In the genomic region with DNA sequence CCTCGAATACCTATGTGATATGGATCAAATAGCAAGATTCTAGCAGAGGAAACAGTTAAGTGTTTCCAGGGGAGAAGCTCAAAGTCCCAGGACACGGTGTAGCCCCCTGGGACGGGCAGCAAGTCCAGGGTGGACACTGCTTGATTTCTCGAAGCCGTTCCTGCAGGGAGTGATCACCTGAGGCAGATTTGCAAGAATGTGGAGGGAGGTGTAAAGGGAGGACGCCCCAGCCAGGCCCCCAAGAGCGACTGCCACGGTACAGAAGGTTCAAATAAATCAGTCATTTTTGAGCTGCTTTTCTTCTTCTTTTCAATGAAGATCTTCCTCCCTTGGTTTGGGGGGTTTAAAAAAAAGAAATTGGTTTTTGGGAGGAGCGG, we compare ENCODE assay signal across 12 cellular contexts. TPM values are rescaled to one million over a fixed set of nuclear protein-coding genes. Genes with fewer than 3 reads are reported as not detected.
DNase-seq lines count a peak whose midpoint lies in the region; ATAC-seq, FAIRE-seq and TF ChIP-seq lines count a peak whose summit lies in the region.
"Had no signal": no experiment of that assay in that cellular context is flagged by ENCODE, and none has a peak within 500 bp of the region (broad histone marks: within the 10 kb centered on the region; RNA-seq: fewer than 3 reads in every experiment).

No MANE protein-coding gene starts in this region.

- no peak overlapping the region for H2BK5ac ChIP-seq in H9 (ENCODE audit: insufficient read length, low read length)

- intact Hi-C loops in CD8-positive, alpha-beta T cell (cut with DNase I, micrococcal nuclease): loop anchor here (1.0 to 5.0 kb wide), 3 partner anchors 16 to 289 kb away; partner anchors contain the start of gene TPM4 (in 1 of the 2)
- intact Hi-C loops in spleen (cut with DNase I; ENCODE audit: low total_unique reads): no loop called here

- H3K23ac ChIP-seq in H9 (ENCODE audit: insufficient read length, low read depth, low read length): no peak overlapping the region

- CTCF ChIA-PET in CD8-positive, alpha-beta T cell (lab: Charles Lee): interaction anchor here (0.5 to 14.2 kb wide), 14 partner anchors 8 to 123 kb away, joined by 3 to 200 read pairs (median 6); partner anchors contain the start of gene KLF2

- no peak overlapping the region for H3K18ac ChIP-seq in H9 (ENCODE audit: insufficient read length, low read depth, low read length)

- peaks cover 96% of the 10 kb centered on the region for H3K4me1 ChIP-seq in CD8-positive, alpha-beta T cell (ENCODE audit: insufficient read depth, low read length)
- no peaks in the 10 kb centered on the region for H3K4me1 ChIP-seq in H9 (ENCODE audit: insufficient read depth, low read length)
- peaks cover 45 to 100% (median 97%) of the 10 kb centered on the region in 6 donors for H3K4me1 ChIP-seq in spleen

- H3K4me3 ChIP-seq in CD8-positive, alpha-beta T cell (ENCODE audit: low read depth, low read length): peak overlapping the region; percentile 47
- peak overlapping the region in 2 of 8 donors; percentile 6 to 54 for H3K4me3 ChIP-seq in spleen

- H3K56ac ChIP-seq in H9 (ENCODE audit: insufficient read length, low read depth, low read length): no peak overlapping the region

- H3K4me2 ChIP-seq in H9 (ENCODE audit: insufficient read depth, insufficient read length, low read length): no peak overlapping the region

- H2BK12ac ChIP-seq in H9 (ENCODE audit: insufficient read length, low read depth, low read length): no peak overlapping the region

- no peak overlapping the region for H2AFZ ChIP-seq in H9 (ENCODE audit: low read length)

- no peak overlapping the region for H2BK120ac ChIP-seq in H9 (ENCODE audit: low read depth, low read length, poor library complexity, severe bottlenecking)

- no peak overlapping the region for H2BK15ac ChIP-seq in H9 (ENCODE audit: low read depth, low read length)

- no peak overlapping the region for H3K4me3 Mint-ChIP-seq in CD8-positive, alpha-beta T cell
- H3K4me3 Mint-ChIP-seq in H9: no peak overlapping the region
- H3K4me3 Mint-ChIP-seq in activated naive CD8-positive, alpha-beta T cell treated with anti-CD3 and anti-CD28 coated beads, Interleukin-2, amount 10 ng/mL, durations not matched to agents 7 days and 5 days: peak overlapping the region; percentile 78

- POLR2A ChIA-PET in CD8-positive, alpha-beta T cell (lab: Charles Lee): interaction anchor here (0.8 to 30.7 kb wide), 16 partner anchors 8 to 180 kb away, joined by 3 to 2627 read pairs (median 4); partner anchors contain the start of genes FAM32A and KLF2
- POLR2A ChIA-PET in activated naive CD8-positive, alpha-beta T cell treated with anti-CD3 and anti-CD28 coated beads, Interleukin-2, amount 10 ng/mL, durations not matched to agents 7 days and 5 days (lab: Charles Lee): interaction anchor here (1.0 to 19.3 kb wide), 9 partner anchors 8 to 104 kb away, joined by 3 to 532 read pairs (median 9); partner anchors contain the start of gene KLF2

- H3K79me2 ChIP-seq in H9 (ENCODE audit: insufficient read depth, low read length): no peaks in the 10 kb centered on the region

- H3K27me3 Mint-ChIP-seq in CD8-positive, alpha-beta T cell (ENCODE audit: low read depth): no peaks in the 10 kb centered on the region
- H3K27me3 Mint-ChIP-seq in H9 (ENCODE audit: low read depth): no peaks in the 10 kb centered on the region
- H3K27me3 Mint-ChIP-seq in activated naive CD8-positive, alpha-beta T cell treated with anti-CD3 and anti-CD28 coated beads, Interleukin-2, amount 10 ng/mL, durations not matched to agents 7 days and 5 days: peaks cover 18% of the 10 kb centered on the region

- no CpG with 5 or more reads among the region's 9 CpGs for WGBS in H9 (ENCODE audit: extremely low coverage, insufficient read length, low lambda C conversion rate)
- 36 to 51% (median 47%) methylated on average over 9 of the region's 9 CpGs for WGBS in spleen, 5 donors

- no peak overlapping the region for H3K27ac Mint-ChIP-seq in CD8-positive, alpha-beta T cell
- H3K27ac Mint-ChIP-seq in H9: peak overlapping the region in 2 of 3 experiments; percentile 83 to 86; a peak in 3 of 7 replicates
- peak overlapping the region; percentile 85 for H3K27ac Mint-ChIP-seq in activated naive CD8-positive, alpha-beta T cell treated with anti-CD3 and anti-CD28 coated beads, Interleukin-2, amount 10 ng/mL, durations not matched to agents 7 days and 5 days

- no peak overlapping the region for H2AK5ac ChIP-seq in H9 (ENCODE audit: insufficient read length, low read length)

- H3K27me3 ChIP-seq in CD8-positive, alpha-beta T cell (ENCODE audit: insufficient read depth, low read length): no peaks in the 10 kb centered on the region
- H3K27me3 ChIP-seq in H9 (ENCODE audit: insufficient read depth, low read length): no peaks in the 10 kb centered on the region
- peaks cover 0 to 35% (median 0%) of the 10 kb centered on the region in 7 donors for H3K27me3 ChIP-seq in spleen (replicated peaks in 1 of 7)

- H3K27ac ChIP-seq in CD8-positive, alpha-beta T cell (ENCODE audit: low read depth, low read length): peak overlapping the region; percentile 95
- H3K27ac ChIP-seq in H9 (ENCODE audit: insufficient read length, low read depth, low read length) (no peak overlapping the region), spleen (peak overlapping the region; percentile 66 to 96 (median 90))

- no peaks in the 10 kb centered on the region for H4K20me1 ChIP-seq in H9 (ENCODE audit: control insufficient read depth, insufficient read depth, insufficient read length)

- no peaks in the 10 kb centered on the region for H3K9me3 ChIP-seq in CD8-positive, alpha-beta T cell (ENCODE audit: low read length)
- H3K9me3 ChIP-seq in H9 (ENCODE audit: control insufficient read depth, low read depth, low read length): no peaks in the 10 kb centered on the region
- H3K9me3 ChIP-seq in spleen: no peaks in the 10 kb centered on the region
- H3K9me3 ChIP-seq: Caco-2 had no signal

- H3K79me1 ChIP-seq in H9 (ENCODE audit: insufficient read depth, low read depth, low read length, poor library complexity, severe bottlenecking): no peaks in the 10 kb centered on the region

- H3K14ac ChIP-seq in H9 (ENCODE audit: insufficient read depth, low read length): no peak overlapping the region

- no peaks in the 10 kb centered on the region for H3K9me3 Mint-ChIP-seq in CD8-positive, alpha-beta T cell
- no peaks in the 10 kb centered on the region for H3K9me3 Mint-ChIP-seq in H9
- H3K9me3 Mint-ChIP-seq in activated naive CD8-positive, alpha-beta T cell treated with anti-CD3 and anti-CD28 coated beads, Interleukin-2, amount 10 ng/mL, durations not matched to agents 7 days and 5 days: no peaks in the 10 kb centered on the region

- H4K8ac ChIP-seq in H9 (replicated peaks; ENCODE audit: insufficient read length, low read depth, low read length): no peak overlapping the region

- no peak for TF ChIP-seq CTCF in CD8-positive, alpha-beta T cell (IDR thresholded peaks at IDR 0.05)
- TF ChIP-seq CTCF in H9 (conservative IDR thresholded peaks at IDR 0.05): no peak
- TF ChIP-seq CTCF in spleen (IDR thresholded peaks at IDR 0.05 in 8 of 11, conservative IDR thresholded peaks at IDR 0.05 in 3 of 11): no peak

- H2BK20ac ChIP-seq in H9 (ENCODE audit: low read depth, low read length, poor library complexity, severe bottlenecking): no peak overlapping the region

- H3K9ac ChIP-seq in H9 (ENCODE audit: extremely low read depth, insufficient read length, low read length): no peak overlapping the region

- no peaks in the 10 kb centered on the region for H3K36me3 Mint-ChIP-seq in CD8-positive, alpha-beta T cell
- peaks cover 2 to 9% (median 3%) of the 10 kb centered on the region in 3 experiments; a peak in 4 of 7 replicates for H3K36me3 Mint-ChIP-seq in H9 (ENCODE audit: insufficient read depth in 1 of 3, low read depth in 3 of 3)
- peaks cover 7% of the 10 kb centered on the region for H3K36me3 Mint-ChIP-seq in activated naive CD8-positive, alpha-beta T cell treated with anti-CD3 and anti-CD28 coated beads, Interleukin-2, amount 10 ng/mL, durations not matched to agents 7 days and 5 days

- no peak for TF ChIP-seq POLR2A in spleen (IDR thresholded peaks at IDR 0.05)

- DNase-seq in CD8-positive, alpha-beta T cell: peak in 1 of 7 experiments; percentile 68
- DNase-seq in H9: no peak
- DNase-seq in activated naive CD8-positive, alpha-beta T cell treated with anti-CD3 and anti-CD28 coated beads, Interleukin-2, amount 10 ng/mL, durations not matched to agents 7 days and 5 days: no peak
- DNase-seq in spleen: peak; percentile 76
- DNase-seq in frontal cortex (ENCODE audit: low spot score in 2 of 2): no peak
- DNase-seq: Caco-2; effector CD8-positive, alpha-beta T cell; NCI-H2029; NCI-H69; stimulated activated CD4-positive, alpha-beta T cell treated with anti-CD3 and anti-CD28 coated beads, Interleukin-1b, Interleukin-23, amount 100 ng/mL, for 48 hours had no signal

- no peak overlapping the region for H3T11ph ChIP-seq in H9 (ENCODE audit: low read length)

- peaks cover 65% of the 10 kb centered on the region for H3K4me1 Mint-ChIP-seq in CD8-positive, alpha-beta T cell (ENCODE audit: low read depth)
- H3K4me1 Mint-ChIP-seq in H9: peaks cover 10 to 42% of the 10 kb centered on the region in 2 experiments
- peaks cover 47% of the 10 kb centered on the region for H3K4me1 Mint-ChIP-seq in activated naive CD8-positive, alpha-beta T cell treated with anti-CD3 and anti-CD28 coated beads, Interleukin-2, amount 10 ng/mL, durations not matched to agents 7 days and 5 days

- H3K36me3 ChIP-seq in CD8-positive, alpha-beta T cell (ENCODE audit: insufficient read depth, low read length): no peaks in the 10 kb centered on the region
- H3K36me3 ChIP-seq in spleen: peaks cover 0 to 24% (median 0%) of the 10 kb centered on the region in 6 donors

- no peak for ATAC-seq in CD8-positive, alpha-beta T cell
- ATAC-seq in activated naive CD8-positive, alpha-beta T cell treated with anti-CD3 and anti-CD28 coated beads, Interleukin-2, amount 10 ng/mL, durations not matched to agents 7 days and 5 days (ENCODE audit: low read depth): no peak
- ATAC-seq in HG02973 (IDR thresholded peaks at IDR 0.05; ENCODE audit: unreplicated experiment): no peak
- no peak for ATAC-seq in GM19324 (IDR thresholded peaks at IDR 0.05; ENCODE audit: low FRiP score, unreplicated experiment)

- H4K5ac ChIP-seq in H9 (ENCODE audit: insufficient read length, low read depth, low read length): no peak overlapping the region

- no peaks in the 10 kb centered on the region for H3K23me2 ChIP-seq in H9 (ENCODE audit: insufficient read length, low read depth, low read length, poor library complexity, severe bottlenecking)

- H3K4ac ChIP-seq in H9 (ENCODE audit: low read depth, low read length): no peak overlapping the region

- no peak overlapping the region for H4K91ac ChIP-seq in H9 (ENCODE audit: insufficient read length, low read depth, low read length)

- no peak for FAIRE-seq in frontal cortex (lab: Jason Lieb, UNC)

RNA-seq across cellular contexts. Expression of gene KLF2, which starts 41.4 kb away (rescaled TPM):
- 100 to 1,000 TPM; 817 to 847 TPM for total RNA-seq in CD8-positive, alpha-beta T cell
- total RNA-seq in H9 (2021): 0.24 and 0.33 TPM in 2 replicates
- total RNA-seq in activated naive CD8-positive, alpha-beta T cell treated with anti-CD3 and anti-CD28 coated beads, Interleukin-2, amount 10 ng/mL, durations not matched to agents 7 days and 5 days: 100 to 1,000 TPM; 172 to 193 TPM
- total RNA-seq in spleen: 100 to 1,000 TPM in 6 of 7 donors, 10 to 100 TPM in 1; 86.0 to 179 (median 106) TPM
- 10 to 100 TPM in 2 of 3 donors, 1 to 10 TPM in 1; 9.7 to 27.1 (median 19.5) TPM for polyA plus RNA-seq in spleen
- 2.4 TPM for total RNA-seq in frontal cortex

Comparison
In these comparisons a context has a peak if more than half of its experiments do, and no peak if none do; other contexts are left out.
1. RNA of gene KLF2, which starts 41.4 kb away (total RNA-seq): 817 to 847 TPM in CD8-positive, alpha-beta T cell, 172 to 193 TPM in activated naive CD8-positive, alpha-beta T cell treated with anti-CD3 and anti-CD28 coated beads, Interleukin-2, amount 10 ng/mL, durations not matched to agents 7 days and 5 days and 86.0 to 179 TPM in spleen; 2.4 TPM in frontal cortex (single experiment) and 0.24 to 0.33 TPM in H9; every median in the first group is over 10 times any median in the second.